ENCODE assay signal across 22 cellular contexts in the genomic region with DNA sequence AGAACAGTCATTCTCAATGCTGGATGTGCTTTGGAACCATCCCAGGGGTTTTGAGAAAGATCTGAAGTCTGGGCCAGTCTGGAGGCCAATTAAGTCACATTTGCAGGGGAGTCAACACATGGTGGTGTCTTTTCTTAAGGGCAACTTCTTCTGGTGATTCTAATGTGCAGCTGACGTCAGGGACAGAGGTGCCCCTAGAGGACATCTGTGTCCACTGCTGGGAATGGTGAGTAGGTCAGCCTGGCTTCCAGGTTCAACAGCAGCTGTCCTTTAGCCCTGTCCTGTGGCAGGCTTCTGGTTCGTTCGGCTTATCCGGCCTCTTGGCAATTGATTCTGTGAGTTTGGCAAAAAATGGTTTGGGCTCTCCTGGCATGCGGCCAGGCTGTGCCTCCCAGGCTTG.
DNase-seq lines count a peak whose midpoint lies in the region; ATAC-seq and TF ChIP-seq lines count a peak whose summit lies in the region.
"Had no signal": no experiment of that assay in that cellular context is flagged by ENCODE, and none has a peak within 500 bp of the region (broad histone marks: within the 10 kb centered on the region; RNA-seq: fewer than 3 reads in every experiment).

No MANE protein-coding gene starts in this region.

- H3K23ac ChIP-seq in H9 (ENCODE audit: insufficient read length, low read depth, low read length) = no peak overlapping the region

- H2AK5ac ChIP-seq in H9 (ENCODE audit: insufficient read length, low read length) = no peak overlapping the region

- no peaks in the 10 kb centered on the region for H3K36me3 ChIP-seq in upper lobe of right lung
- no peaks in the 10 kb centered on the region for H3K36me3 ChIP-seq in vagina
- no peaks in the 10 kb centered on the region for H3K36me3 ChIP-seq in heart left ventricle
- H3K36me3 ChIP-seq: adrenal gland, cardiac muscle cell, esophagus squamous epithelium, left lung, thoracic aorta had no signal

- H3K79me2 ChIP-seq in H9 (ENCODE audit: insufficient read depth, low read length) = no peaks in the 10 kb centered on the region

- H3K14ac ChIP-seq in H9 (ENCODE audit: insufficient read depth, low read length) = no peak overlapping the region

- peaks cover 0 to 2% of the 10 kb centered on the region in 2 experiments; a peak in 1 of 4 replicates for H3K4me1 Mint-ChIP-seq in H9
- H3K4me1 Mint-ChIP-seq: activated CD4-positive, alpha-beta T cell treated with anti-CD3 and anti-CD28 coated beads, Interleukin-2, amount 10 ng/mL, durations not matched to agents 7 days and 5 days; stimulated activated memory B cell treated with anti-CD40 and anti-IgM and Interleukin-4, amounts not matched to agents 10 μg/mL and 1 μg/mL and 100 μg/mL, for 72 hours had no signal

- no peak overlapping the region for H2BK12ac ChIP-seq in H9 (ENCODE audit: insufficient read length, low read depth, low read length)

- H4K91ac ChIP-seq in H9 (ENCODE audit: insufficient read length, low read depth, low read length) = no peak overlapping the region

- no peak overlapping the region for H2BK15ac ChIP-seq in H9 (ENCODE audit: low read depth, low read length)

- H3K4me1 ChIP-seq in H9 (ENCODE audit: insufficient read depth, low read length) (no peaks in the 10 kb centered on the region), upper lobe of right lung (peaks cover 4% of the 10 kb centered on the region), vagina (no peaks in the 10 kb centered on the region), heart left ventricle (peaks cover 0 to 8% (median 0%) of the 10 kb centered on the region in 12 donors)
- H3K4me1 ChIP-seq: adrenal gland, left lung had no signal

- TF ChIP-seq POLR2A in vagina (IDR thresholded peaks at IDR 0.05) = no peak
- TF ChIP-seq POLR2A in heart left ventricle (IDR thresholded peaks at IDR 0.05) = no peak

- H2AFZ ChIP-seq in H9 (ENCODE audit: low read length) = no peak overlapping the region

- H2BK20ac ChIP-seq in H9 (ENCODE audit: low read depth, low read length, poor library complexity, severe bottlenecking) = no peak overlapping the region

- H3K4ac ChIP-seq in H9 (ENCODE audit: low read depth, low read length) = no peak overlapping the region

- no peak overlapping the region for H3K4me3 Mint-ChIP-seq in H9
- H3K4me3 Mint-ChIP-seq: activated CD4-positive, alpha-beta T cell treated with anti-CD3 and anti-CD28 coated beads, Interleukin-2, amount 10 ng/mL, durations not matched to agents 7 days and 5 days; stimulated activated memory B cell treated with anti-CD40 and anti-IgM and Interleukin-4, amounts not matched to agents 10 μg/mL and 1 μg/mL and 100 μg/mL, for 72 hours had no signal

- no peak overlapping the region for H3K9ac ChIP-seq in H9 (ENCODE audit: extremely low read depth, insufficient read length, low read length)
- H3K9ac ChIP-seq: KMS-11 had no signal

- H3K27ac Mint-ChIP-seq in H9 = no peak overlapping the region
- H3K27ac Mint-ChIP-seq: activated CD4-positive, alpha-beta T cell treated with anti-CD3 and anti-CD28 coated beads, Interleukin-2, amount 10 ng/mL, durations not matched to agents 7 days and 5 days; stimulated activated memory B cell treated with anti-CD40 and anti-IgM and Interleukin-4, amounts not matched to agents 10 μg/mL and 1 μg/mL and 100 μg/mL, for 72 hours had no signal

- H3T11ph ChIP-seq in H9 (ENCODE audit: low read length) = no peak overlapping the region

- H3K9me3 ChIP-seq in H9 (ENCODE audit: control insufficient read depth, low read depth, low read length) = no peaks in the 10 kb centered on the region
- H3K9me3 ChIP-seq in upper lobe of right lung = no peaks in the 10 kb centered on the region
- no peaks in the 10 kb centered on the region for H3K9me3 ChIP-seq in vagina
- H3K9me3 ChIP-seq in heart left ventricle = no peaks in the 10 kb centered on the region
- H3K9me3 ChIP-seq: adrenal gland, esophagus squamous epithelium, left lung, mucosa of descending colon, thoracic aorta had no signal

- WGBS in H9 (ENCODE audit: extremely low coverage, insufficient read length, low lambda C conversion rate) = no CpG with 5 or more reads among the region's 5 CpGs
- 64 to 90% (median 85%) methylated on average over 1 to 5 of the region's 5 CpGs for WGBS in heart left ventricle, 4 donors

- H3K23me2 ChIP-seq in H9 (ENCODE audit: insufficient read length, low read depth, low read length, poor library complexity, severe bottlenecking) = no peaks in the 10 kb centered on the region

- H3K27me3 ChIP-seq in H9 (ENCODE audit: insufficient read depth, low read length) (0 out of 2 replicates have a peak, but pooled peaks cover 2% of the 10 kb centered on the region), upper lobe of right lung (no peaks in the 10 kb centered on the region), vagina (no peaks in the 10 kb centered on the region), heart left ventricle (no peaks in the 10 kb centered on the region)
- H3K27me3 ChIP-seq: adrenal gland, cardiac muscle cell, esophagus squamous epithelium, left lung had no signal

- H3K18ac ChIP-seq in H9 (ENCODE audit: insufficient read length, low read depth, low read length) = no peak overlapping the region

- H4K5ac ChIP-seq in H9 (ENCODE audit: insufficient read length, low read depth, low read length) = no peak overlapping the region

- no peak overlapping the region for H3K4me2 ChIP-seq in H9 (ENCODE audit: insufficient read depth, insufficient read length, low read length)
- H3K4me2 ChIP-seq: KMS-11 had no signal

- H3K27me3 Mint-ChIP-seq in H9 (ENCODE audit: low read depth) = peaks cover 5% of the 10 kb centered on the region
- H3K27me3 Mint-ChIP-seq: activated CD4-positive, alpha-beta T cell treated with anti-CD3 and anti-CD28 coated beads, Interleukin-2, amount 10 ng/mL, durations not matched to agents 7 days and 5 days had no signal

- no peak overlapping the region for H3K56ac ChIP-seq in H9 (ENCODE audit: insufficient read length, low read depth, low read length)

- H4K20me1 ChIP-seq in H9 (ENCODE audit: control insufficient read depth, insufficient read depth, insufficient read length) = no peaks in the 10 kb centered on the region

- H3K4me3 ChIP-seq in fibroblast of mammary gland (ENCODE audit: control insufficient read depth, low read depth, low read length) (no peak overlapping the region), upper lobe of right lung (no peak overlapping the region), vagina (no peak overlapping the region), heart left ventricle (no peak overlapping the region)
- H3K4me3 ChIP-seq: adrenal gland, cardiac muscle cell, esophagus squamous epithelium, left lung, mucosa of descending colon, thoracic aorta had no signal

- peak; percentile 47 for TF ChIP-seq CTCF in H9 (conservative IDR thresholded peaks at IDR 0.05)
- TF ChIP-seq CTCF in fibroblast of mammary gland (conservative IDR thresholded peaks at IDR 0.05; ENCODE audit: control insufficient read depth, insufficient read depth, low read depth, low read length) = peak; percentile 15
- peak; percentile 15 for TF ChIP-seq CTCF in upper lobe of right lung (IDR thresholded peaks at IDR 0.05)
- TF ChIP-seq CTCF in vagina (IDR thresholded peaks at IDR 0.05) = no peak
- TF ChIP-seq CTCF in heart left ventricle (IDR thresholded peaks at IDR 0.05) = peak in 1 of 12 donors; percentile 5

- H3K79me1 ChIP-seq in H9 (ENCODE audit: insufficient read depth, low read depth, low read length, poor library complexity, severe bottlenecking) = no peaks in the 10 kb centered on the region

- DNase-seq in H9 (no peak), SK-N-DZ (ENCODE audit: low spot score) (peak; percentile 32), fibroblast of mammary gland (ENCODE audit: low read depth) (no peak), upper lobe of right lung (no peak), vagina (ENCODE audit: extremely low spot score in 2 of 2) (no peak), heart left ventricle (no peak), inferior parietal cortex (ENCODE audit: extremely low spot score) (no peak)
- DNase-seq: activated CD4-positive, alpha-beta T cell treated with anti-CD3 and anti-CD28 coated beads, Interleukin-2, amount 10 ng/mL, durations not matched to agents 7 days and 5 days; activated gamma-delta T cell treated with Interleukin-2 at 50 U/mL for 16 hours; adrenal gland; esophagus squamous epithelium; HCEC 1CT; left lung; mucosa of descending colon; NCI-H1092; NCI-H2029 treated with DMSO at 0.1 percent for 48 hours; NCI-H446 treated with DMSO at 0.1 percent for 48 hours; right cardiac atrium had no signal

- no peak overlapping the region for H4K8ac ChIP-seq in H9 (replicated peaks; ENCODE audit: insufficient read length, low read depth, low read length)

- intact Hi-C loops in upper lobe of right lung (cut with DNase I) = no loop called here
- intact Hi-C loops in vagina (cut with DNase I) = no loop called here
- intact Hi-C loops in heart left ventricle (cut with DNase I) = no loop called here

- peak; percentile 47 for ATAC-seq in upper lobe of right lung
- ATAC-seq in heart left ventricle = no peak
- ATAC-seq: left lung; mucosa of descending colon; right cardiac atrium; stimulated activated memory B cell treated with anti-CD40 and anti-IgM and Interleukin-4, amounts not matched to agents 10 μg/mL and 1 μg/mL and 100 μg/mL, for 72 hours had no signal

- H3K9me3 Mint-ChIP-seq in H9 = no peaks in the 10 kb centered on the region
- H3K9me3 Mint-ChIP-seq: activated CD4-positive, alpha-beta T cell treated with anti-CD3 and anti-CD28 coated beads, Interleukin-2, amount 10 ng/mL, durations not matched to agents 7 days and 5 days; stimulated activated memory B cell treated with anti-CD40 and anti-IgM and Interleukin-4, amounts not matched to agents 10 μg/mL and 1 μg/mL and 100 μg/mL, for 72 hours had no signal

- no peak overlapping the region for H2BK120ac ChIP-seq in H9 (ENCODE audit: low read depth, low read length, poor library complexity, severe bottlenecking)

- no peak overlapping the region for H2BK5ac ChIP-seq in H9 (ENCODE audit: insufficient read length, low read length)

- no peak overlapping the region for H3K27ac ChIP-seq in H9 (ENCODE audit: insufficient read length, low read depth, low read length)
- no peak overlapping the region for H3K27ac ChIP-seq in upper lobe of right lung
- H3K27ac ChIP-seq in vagina = no peak overlapping the region
- H3K27ac ChIP-seq in heart left ventricle = no peak overlapping the region
- H3K27ac ChIP-seq: adrenal gland, cardiac muscle cell, esophagus squamous epithelium, KMS-11, left lung, thoracic aorta had no signal

- H3K36me3 Mint-ChIP-seq in H9 (ENCODE audit: insufficient read depth in 1 of 3, low read depth in 3 of 3) = no peaks in the 10 kb centered on the region
- H3K36me3 Mint-ChIP-seq: stimulated activated memory B cell treated with anti-CD40 and anti-IgM and Interleukin-4, amounts not matched to agents 10 μg/mL and 1 μg/mL and 100 μg/mL, for 72 hours had no signal

Comparison
In these comparisons a context has a peak if more than half of its experiments do, and no peak if none do; other contexts are left out.
1. CTCF ChIP-seq: peak in H9 (single experiment), fibroblast of mammary gland (single experiment) and upper lobe of right lung (single experiment); none in vagina (0 of 3).